In the genomic region with DNA sequence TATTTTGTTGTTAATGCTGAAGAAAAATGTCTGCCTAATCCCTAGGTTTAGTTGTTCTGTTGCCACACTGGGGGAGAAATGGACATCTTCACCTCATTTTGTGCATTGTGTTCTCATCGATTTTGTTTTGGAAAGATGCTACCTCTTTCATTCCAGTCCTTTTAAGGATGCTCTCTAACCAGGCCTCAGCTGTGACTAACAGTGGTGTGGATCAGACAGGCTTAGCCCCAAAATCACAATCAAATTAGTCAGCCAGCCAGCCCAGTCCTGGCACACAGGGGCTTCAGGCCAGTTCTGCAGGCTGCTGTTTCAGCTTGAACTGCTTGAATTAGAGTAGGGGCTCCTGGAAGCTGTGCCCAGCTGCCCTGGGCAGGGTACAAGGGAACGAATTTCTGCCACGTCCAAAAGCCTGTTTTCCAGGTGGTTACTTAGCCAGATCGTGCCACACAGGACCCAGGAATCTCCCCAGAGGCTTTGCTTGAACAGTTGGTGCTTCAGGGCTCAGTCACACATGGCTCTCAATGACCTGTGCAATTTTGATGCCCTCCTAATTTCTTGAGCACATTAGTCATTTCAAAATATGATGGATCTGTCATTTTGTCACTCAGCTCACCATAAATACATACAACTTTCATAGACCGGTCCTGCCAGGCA, we compare ENCODE assay signal across 12 cellular contexts.
DNase-seq lines count a peak whose midpoint lies in the region; ATAC-seq and TF ChIP-seq lines count a peak whose summit lies in the region.
"Had no signal": no experiment of that assay in that cellular context is flagged by ENCODE, and none has a peak within 500 bp of the region (broad histone marks: within the 10 kb centered on the region; RNA-seq: fewer than 3 reads in every experiment).

No MANE protein-coding gene starts in this region.

- intact Hi-C loops in sigmoid colon (cut with DNase I) = no loop called here

- peak overlapping the region; percentile 23 to 75 (median 54) for H3K27ac ChIP-seq in sigmoid colon
- H3K27ac ChIP-seq in tibial nerve = no peak overlapping the region
- H3K27ac ChIP-seq: adrenal gland had no signal

- peak; percentile 60 for ATAC-seq in esophagus mucosa

- H3K4me3 ChIP-seq in sigmoid colon = no peak overlapping the region
- no peak overlapping the region for H3K4me3 ChIP-seq in tibial nerve
- H3K4me3 ChIP-seq: adrenal gland had no signal

- H3K27me3 ChIP-seq in sigmoid colon (no peaks in the 10 kb centered on the region), tibial nerve (no peaks in the 10 kb centered on the region)
- H3K27me3 ChIP-seq: adrenal gland had no signal

- WGBS in sigmoid colon, 2 donors = 83 to 88% methylated on average over 5 of the region's 5 CpGs
- WGBS in tibial nerve, 2 donors = 92 to 93% methylated on average over 5 of the region's 5 CpGs

- H3K36me3 ChIP-seq in sigmoid colon (peaks cover 0 to 13% (median 5%) of the 10 kb centered on the region in 4 donors), tibial nerve (peaks cover 0 to 51% (median 0%) of the 10 kb centered on the region in 3 donors)

- TF ChIP-seq CTCF in sigmoid colon (IDR thresholded peaks at IDR 0.05) (no peak), tibial nerve (IDR thresholded peaks at IDR 0.05) (no peak)

- DNase-seq in ELR (ENCODE audit: low read depth) (peak; percentile 64), RKO (ENCODE audit: low spot score) (peak; percentile 3), sigmoid colon (no peak), tibial nerve (ENCODE audit: low spot score in 2 of 2) (no peak)
- no peak for DNase-seq in activated CD4-positive, CD25-positive, alpha-beta regulatory T cell treated with anti-CD3 and anti-CD28 coated beads, Interleukin-2, amount 50 U/mL, for 72 hours
- DNase-seq in stimulated activated CD4-positive, alpha-beta T cell treated with anti-CD3 and anti-CD28 coated beads, Interleukin-2, amount 100 ng/mL, for 24 hours = no peak
- DNase-seq: adrenal gland; Caco-2; GOT3; NCI-H187 treated with DMSO at 0.1 percent for 48 hours; stimulated activated CD4-positive, alpha-beta T cell treated with anti-CD3 and anti-CD28 coated beads, Interleukin-12 subunit alpha, Interleukin-12 subunit beta, amount 100 ng/mL, for 4 hours had no signal

- TF ChIP-seq POLR2A in sigmoid colon (IDR thresholded peaks at IDR 0.05) = no peak
- TF ChIP-seq POLR2A in tibial nerve (IDR thresholded peaks at IDR 0.05) = no peak

- peaks cover 0 to 25% (median 16%) of the 10 kb centered on the region in 4 donors for H3K4me1 ChIP-seq in sigmoid colon
- H3K4me1 ChIP-seq in tibial nerve = no peaks in the 10 kb centered on the region
- H3K4me1 ChIP-seq: Caco-2 had no signal

- no peak for TF ChIP-seq EP300 in sigmoid colon (IDR thresholded peaks at IDR 0.05)
- TF ChIP-seq EP300 in tibial nerve (IDR thresholded peaks at IDR 0.05) = no peak

- H3K9me3 ChIP-seq in sigmoid colon = no peaks in the 10 kb centered on the region
- no peaks in the 10 kb centered on the region for H3K9me3 ChIP-seq in tibial nerve
- H3K9me3 ChIP-seq: adrenal gland, Caco-2 had no signal

Comparison
In these comparisons a context has a peak if more than half of its experiments do, and no peak if none do; other contexts are left out.
1. DNase-seq: peak in ELR (single experiment) and RKO (single experiment); none in sigmoid colon (single experiment), tibial nerve (0 of 2), activated CD4-positive, CD25-positive, alpha-beta regulatory T cell treated with anti-CD3 and anti-CD28 coated beads, Interleukin-2, amount 50 U/mL, for 72 hours (single experiment) and stimulated activated CD4-positive, alpha-beta T cell treated with anti-CD3 and anti-CD28 coated beads, Interleukin-2, amount 100 ng/mL, for 24 hours (0 of 2).
2. H3K27ac ChIP-seq: peak in sigmoid colon (4 of 4); none in tibial nerve (0 of 4).